ENCODE assay signal across 32 cellular contexts in genomic region chr7:87164433-87164832, GRCh38.
"Had no signal": no experiment of that assay in that cellular context is flagged by ENCODE, and none has a peak within 500 bp of the region (broad histone marks: within the 10 kb centered on the region; RNA-seq: fewer than 3 reads in every experiment).

No MANE protein-coding gene starts in this region.

- FAIRE-seq: colon had no signal

- H3K9me3 ChIP-seq: adrenal gland, body of pancreas, esophagus muscularis mucosa had no signal

- H3K27ac ChIP-seq: adrenal gland, body of pancreas, esophagus muscularis mucosa had no signal

- H3K4me3 Mint-ChIP-seq: activated CD4-positive, alpha-beta memory T cell treated with anti-CD3 and anti-CD28 coated beads, Interleukin-2, amount 10 ng/mL, durations not matched to agents 7 days and 5 days; activated CD4-positive, alpha-beta T cell treated with anti-CD3 and anti-CD28 coated beads for 36 hours; activated CD4-positive, alpha-beta T cell treated with anti-CD3 and anti-CD28 coated beads, Interleukin-2, amount 10 ng/mL, durations not matched to agents 7 days and 5 days; activated naive CD4-positive, alpha-beta T cell treated with anti-CD3 and anti-CD28 coated beads for 36 hours; activated naive CD4-positive, alpha-beta T cell treated with anti-CD3 and anti-CD28 coated beads, Interleukin-2, amount 50 U/mL, for 24 hours; activated naive CD8-positive, alpha-beta T cell treated with anti-CD3 and anti-CD28 coated beads for 36 hours; activated naive CD8-positive, alpha-beta T cell treated with anti-CD3 and anti-CD28 coated beads, Interleukin-2, amount 50 U/mL, for 24 hours; activated T-helper 1 cell treated with anti-CD3 and anti-CD28 coated beads, Interleukin-12 subunit alpha, Interleukin-12 subunit beta, Interleukin-2, Interleukin-4 antibody, amounts not matched to agents 30 ng/mL and 10 ng/mL and 1 ng/mL, durations not matched to agents 14 hours and 24 hours and 36 hours; effector memory CD8-positive, alpha-beta T cell had no signal

- ATAC-seq: activated CD4-positive, alpha-beta T cell treated with anti-CD3 and anti-CD28 coated beads for 36 hours; activated naive CD8-positive, alpha-beta T cell treated with anti-CD3 and anti-CD28 coated beads, Interleukin-2, amount 50 U/mL, for 24 hours; body of pancreas; effector memory CD8-positive, alpha-beta T cell had no signal

- H3K27ac Mint-ChIP-seq: activated CD4-positive, alpha-beta memory T cell treated with anti-CD3 and anti-CD28 coated beads, Interleukin-2, amount 10 ng/mL, durations not matched to agents 7 days and 5 days; activated CD4-positive, alpha-beta T cell treated with anti-CD3 and anti-CD28 coated beads for 36 hours; activated CD4-positive, alpha-beta T cell treated with anti-CD3 and anti-CD28 coated beads, Interleukin-2, amount 10 ng/mL, durations not matched to agents 7 days and 5 days; activated naive CD4-positive, alpha-beta T cell treated with anti-CD3 and anti-CD28 coated beads for 36 hours; activated naive CD8-positive, alpha-beta T cell treated with anti-CD3 and anti-CD28 coated beads for 36 hours; activated naive CD8-positive, alpha-beta T cell treated with anti-CD3 and anti-CD28 coated beads, Interleukin-2, amount 50 U/mL, for 24 hours; activated T-helper 1 cell treated with anti-CD3 and anti-CD28 coated beads, Interleukin-12 subunit alpha, Interleukin-12 subunit beta, Interleukin-2, Interleukin-4 antibody, amounts not matched to agents 30 ng/mL and 10 ng/mL and 1 ng/mL, durations not matched to agents 14 hours and 24 hours and 36 hours; activated T-helper 2 cell treated with anti-CD3 and anti-CD28 coated beads, Interferon-gamma antibody, Interleukin-2, Interleukin-4, amounts not matched to agents 10 μg/mL and 5 μg/mL and 100 μg/mL, durations not matched to agents 14 hours and 24 hours and 36 hours; effector memory CD8-positive, alpha-beta T cell had no signal

- H3K4me3 ChIP-seq: adrenal gland, body of pancreas, esophagus muscularis mucosa had no signal

- DNase-seq: activated CD4-positive, alpha-beta memory T cell treated with anti-CD3 and anti-CD28 coated beads, Interleukin-2, amount 10 ng/mL, durations not matched to agents 7 days and 5 days; activated CD4-positive, alpha-beta T cell treated with anti-CD3 and anti-CD28 coated beads for 36 hours; activated CD4-positive, alpha-beta T cell treated with anti-CD3 and anti-CD28 coated beads, Interleukin-2, amount 10 ng/mL, durations not matched to agents 7 days and 5 days; activated CD4-positive, alpha-beta T cell treated with anti-CD3 and anti-CD28 coated beads, Interleukin-2, amount 50 U/mL, for 4 hours; activated CD4-positive, CD25-positive, alpha-beta regulatory T cell; activated CD4-positive, CD25-positive, alpha-beta regulatory T cell treated with anti-CD3 and anti-CD28 coated beads, Interleukin-2, amount 50 U/mL, for 72 hours; activated CD8-positive, alpha-beta memory T cell treated with anti-CD3 and anti-CD28 coated beads, Interleukin-2, amount 50 U/mL, for 48 hours; activated effector memory CD4-positive, alpha-beta T cell treated with anti-CD3 and anti-CD28 coated beads, Interleukin-2, amount 50 U/mL, for 16 hours; activated naive CD4-positive, alpha-beta T cell treated with anti-CD3 and anti-CD28 coated beads for 36 hours; activated naive CD8-positive, alpha-beta T cell treated with anti-CD3 and anti-CD28 coated beads for 36 hours; activated naive CD8-positive, alpha-beta T cell treated with anti-CD3 and anti-CD28 coated beads, Interleukin-2, amount 50 U/mL, for 24 hours; activated T-cell treated with anti-CD3 and anti-CD28 coated beads for 4 hours; activated T-cell treated with anti-CD3 and anti-CD28 coated beads, Interleukin-2, amount 50 U/mL, for 48 hours; adrenal gland; amygdala; aorta; body of pancreas; caudate nucleus; cortex of kidney; dermis blood vessel endothelial cell; effector CD4-positive, alpha-beta T cell; effector memory CD8-positive, alpha-beta T cell; erythroblast; foreskin melanocyte; head of caudate nucleus; T-helper 1 cell; T-helper 2 cell had no signal

- H3K27me3 ChIP-seq: adrenal gland, body of pancreas, esophagus muscularis mucosa had no signal

- H3K9me3 Mint-ChIP-seq: activated CD4-positive, alpha-beta memory T cell treated with anti-CD3 and anti-CD28 coated beads, Interleukin-2, amount 10 ng/mL, durations not matched to agents 7 days and 5 days; activated CD4-positive, alpha-beta T cell treated with anti-CD3 and anti-CD28 coated beads, Interleukin-2, amount 10 ng/mL, durations not matched to agents 7 days and 5 days; activated naive CD4-positive, alpha-beta T cell treated with anti-CD3 and anti-CD28 coated beads for 36 hours; activated naive CD4-positive, alpha-beta T cell treated with anti-CD3 and anti-CD28 coated beads, Interleukin-2, amount 50 U/mL, for 24 hours; activated naive CD8-positive, alpha-beta T cell treated with anti-CD3 and anti-CD28 coated beads for 36 hours; activated naive CD8-positive, alpha-beta T cell treated with anti-CD3 and anti-CD28 coated beads, Interleukin-2, amount 50 U/mL, for 24 hours; activated T-helper 1 cell treated with anti-CD3 and anti-CD28 coated beads, Interleukin-12 subunit alpha, Interleukin-12 subunit beta, Interleukin-2, Interleukin-4 antibody, amounts not matched to agents 30 ng/mL and 10 ng/mL and 1 ng/mL, durations not matched to agents 14 hours and 24 hours and 36 hours; activated T-helper 2 cell treated with anti-CD3 and anti-CD28 coated beads, Interferon-gamma antibody, Interleukin-2, Interleukin-4, amounts not matched to agents 10 μg/mL and 5 μg/mL and 100 μg/mL, durations not matched to agents 14 hours and 24 hours and 36 hours; effector memory CD8-positive, alpha-beta T cell had no signal

- H3K27me3 Mint-ChIP-seq: activated CD4-positive, alpha-beta memory T cell treated with anti-CD3 and anti-CD28 coated beads, Interleukin-2, amount 10 ng/mL, durations not matched to agents 7 days and 5 days; activated CD4-positive, alpha-beta T cell treated with anti-CD3 and anti-CD28 coated beads for 36 hours; activated CD4-positive, alpha-beta T cell treated with anti-CD3 and anti-CD28 coated beads, Interleukin-2, amount 10 ng/mL, durations not matched to agents 7 days and 5 days; activated naive CD4-positive, alpha-beta T cell treated with anti-CD3 and anti-CD28 coated beads, Interleukin-2, amount 50 U/mL, for 24 hours; activated naive CD8-positive, alpha-beta T cell treated with anti-CD3 and anti-CD28 coated beads for 36 hours; activated naive CD8-positive, alpha-beta T cell treated with anti-CD3 and anti-CD28 coated beads, Interleukin-2, amount 50 U/mL, for 24 hours; effector memory CD8-positive, alpha-beta T cell had no signal

- H3K4me1 ChIP-seq: adrenal gland, body of pancreas had no signal
